Comparison of ENCODE assay signal across 10 cellular contexts in genomic region chr18:48944634-48945033, GRCh38. TPM values are rescaled to one million over a fixed set of nuclear protein-coding genes. Genes with fewer than 3 reads are reported as not detected.
DNase-seq lines count a peak whose midpoint lies in the region; ATAC-seq, FAIRE-seq and TF ChIP-seq lines count a peak whose summit lies in the region.
"Had no signal": no experiment of that assay in that cellular context is flagged by ENCODE, and none has a peak within 500 bp of the region (broad histone marks: within the 10 kb centered on the region; RNA-seq: fewer than 3 reads in every experiment).

No MANE protein-coding gene starts in this region.

- TF ChIP-seq CTCF in keratinocyte (optimal IDR thresholded peaks at IDR 0.05 in 1 of 3, IDR thresholded peaks at IDR 0.05 in 1 of 3, conservative IDR thresholded peaks at IDR 0.05 in 1 of 3; ENCODE audit: extremely low read depth in 1 of 3, insufficient read depth in 2 of 3, low read length in 3 of 3) (no peak), smooth muscle cell (IDR thresholded peaks at IDR 0.05; ENCODE audit: borderline replicate concordance, insufficient read depth, poor library complexity, severe bottlenecking) (no peak), foreskin fibroblast (IDR thresholded peaks at IDR 0.05; ENCODE audit: low read depth, low read length) (no peak)

- DNase-seq in T-helper 1 cell (no peak), T-helper 17 cell (no peak), keratinocyte (ENCODE audit: low read depth, low spot score) (no peak), smooth muscle cell (lab: John Stamatoyannopoulos, UW; ENCODE audit: unreplicated experiment) (no peak), foreskin fibroblast (no peak), left colon (no peak), DMS79 treated with DMSO at 0.1 percent for 48 hours (lab: John Stamatoyannopoulos, UW) (no peak)
- DNase-seq: GOT3 had no signal

- H3K79me2 ChIP-seq in keratinocyte (ENCODE audit: control insufficient read depth, insufficient read depth, low read length) = peaks cover 90% of the 10 kb centered on the region
- H3K79me2 ChIP-seq in smooth muscle cell (ENCODE audit: low read depth) = peaks cover 98% of the 10 kb centered on the region

- FAIRE-seq in keratinocyte (lab: Jason Lieb, UNC) = peak; percentile 5

- H3K27ac Mint-ChIP-seq in T-helper 1 cell treated with Interleukin-12 subunit alpha and Interleukin-12 subunit beta and Interleukin-4 antibody, amounts not matched to agents 30 μg/mL and 1 μg/mL, for 36 hours = peak overlapping the region; percentile 56
- H3K27ac Mint-ChIP-seq in T-helper 17 cell = peak overlapping the region; percentile 98

- dilution Hi-C loops in keratinocyte (cut with MboI; ENCODE audit: extremely low pct_ligation_motif_present, low sequenced_read_pairs) = no loop called here

- H3K4me3 ChIP-seq in keratinocyte (ENCODE audit: control insufficient read depth in 2 of 3, extremely low read depth in 1 of 3, insufficient read depth in 2 of 3, low read depth in 1 of 3, low read length in 3 of 3) (peak overlapping the region in 2 of 3 experiments; percentile 5 to 11), smooth muscle cell (peak overlapping the region; percentile 97), foreskin fibroblast (ENCODE audit: low read depth in 1 of 2, low read length in 2 of 2) (no peak overlapping the region)

- H3K4me1 Mint-ChIP-seq in T-helper 1 cell treated with Interleukin-12 subunit alpha and Interleukin-12 subunit beta and Interleukin-4 antibody, amounts not matched to agents 30 μg/mL and 1 μg/mL, for 36 hours (ENCODE audit: low read depth) = peaks cover 86% of the 10 kb centered on the region
- H3K4me1 Mint-ChIP-seq in T-helper 17 cell = peaks cover 76% of the 10 kb centered on the region

- H3K27me3 Mint-ChIP-seq in T-helper 1 cell treated with Interleukin-12 subunit alpha and Interleukin-12 subunit beta and Interleukin-4 antibody, amounts not matched to agents 30 μg/mL and 1 μg/mL, for 36 hours (ENCODE audit: low read depth) = no peaks in the 10 kb centered on the region
- H3K27me3 Mint-ChIP-seq in T-helper 17 cell = no peaks in the 10 kb centered on the region

- intact Hi-C loops in left colon (cut with DNase I, micrococcal nuclease) = no loop called here

- H3K9me3 Mint-ChIP-seq in T-helper 1 cell treated with Interleukin-12 subunit alpha and Interleukin-12 subunit beta and Interleukin-4 antibody, amounts not matched to agents 30 μg/mL and 1 μg/mL, for 36 hours = no peaks in the 10 kb centered on the region

- peak overlapping the region; percentile 3 for H3K9ac ChIP-seq in keratinocyte (ENCODE audit: control insufficient read depth, extremely low read depth, insufficient read depth, low read length)
- H3K9ac ChIP-seq in smooth muscle cell (ENCODE audit: low read depth) = peak overlapping the region; percentile 100

- H3K27me3 ChIP-seq in keratinocyte (ENCODE audit: control insufficient read depth, extremely low read depth, insufficient read depth, low read length) (no peaks in the 10 kb centered on the region), smooth muscle cell (ENCODE audit: low read depth) (no peaks in the 10 kb centered on the region)

- H3K36me3 Mint-ChIP-seq in T-helper 1 cell treated with Interleukin-12 subunit alpha and Interleukin-12 subunit beta and Interleukin-4 antibody, amounts not matched to agents 30 μg/mL and 1 μg/mL, for 36 hours (ENCODE audit: low read depth) = peaks cover 75% of the 10 kb centered on the region
- H3K36me3 Mint-ChIP-seq in T-helper 17 cell (ENCODE audit: low read depth) = peaks cover 9% of the 10 kb centered on the region

- ATAC-seq in T-helper 17 cell (no peak), left colon (no peak)
- ATAC-seq: sciatic nerve had no signal

- no peak overlapping the region for H2AFZ ChIP-seq in keratinocyte (ENCODE audit: control insufficient read depth, low read length)
- H2AFZ ChIP-seq in smooth muscle cell (ENCODE audit: low read depth) = no peak overlapping the region

- peaks cover 17% of the 10 kb centered on the region in 2 experiments for H3K36me3 ChIP-seq in keratinocyte (ENCODE audit: control insufficient read depth in 2 of 2, extremely low read depth in 1 of 2, insufficient read depth in 2 of 2, low read length in 2 of 2)
- H3K36me3 ChIP-seq in smooth muscle cell (ENCODE audit: low read depth) = no peaks in the 10 kb centered on the region

- H3K27ac ChIP-seq in keratinocyte (ENCODE audit: control insufficient read depth, insufficient read depth, low read length) (peak overlapping the region; percentile 71), smooth muscle cell (ENCODE audit: low read depth) (peak overlapping the region; percentile 100)

- H4K20me1 ChIP-seq in keratinocyte (ENCODE audit: control insufficient read depth, extremely low read depth, insufficient read depth, low read length) (peaks cover 13% of the 10 kb centered on the region), smooth muscle cell (ENCODE audit: low read depth) (peaks cover 98% of the 10 kb centered on the region)

- peak overlapping the region; percentile 65 for H3K4me3 Mint-ChIP-seq in T-helper 1 cell treated with Interleukin-12 subunit alpha and Interleukin-12 subunit beta and Interleukin-4 antibody, amounts not matched to agents 30 μg/mL and 1 μg/mL, for 36 hours
- peak overlapping the region; percentile 75 for H3K4me3 Mint-ChIP-seq in T-helper 17 cell

- 11% methylated on average over 7 of the region's 7 CpGs for WGBS in smooth muscle cell (ENCODE audit: low lambda C conversion rate)

- H3K4me2 ChIP-seq in keratinocyte (ENCODE audit: control insufficient read depth, extremely low read depth, insufficient read depth, low read depth, low read length) (peak overlapping the region; percentile 69), smooth muscle cell (peak overlapping the region; percentile 91)

- peaks cover 5% of the 10 kb centered on the region for H3K9me1 ChIP-seq in keratinocyte (ENCODE audit: control insufficient read depth, extremely low read depth, insufficient read depth, low read length)

- H3F3A ChIP-seq in smooth muscle cell (ENCODE audit: low read depth) = peaks cover 71% of the 10 kb centered on the region

- no peaks in the 10 kb centered on the region for H3K9me3 ChIP-seq in T-helper 17 cell (ENCODE audit: control insufficient read depth, low read length, poor library complexity, severe bottlenecking)
- H3K9me3 ChIP-seq in keratinocyte (ENCODE audit: control insufficient read depth, low read depth, low read length) = no peaks in the 10 kb centered on the region
- H3K9me3 ChIP-seq in smooth muscle cell (replicated peaks; ENCODE audit: low read depth) = no peaks in the 10 kb centered on the region

- H3K4me1 ChIP-seq in keratinocyte (ENCODE audit: control insufficient read depth, extremely low read depth, insufficient read depth, low read length) = peaks cover 83% of the 10 kb centered on the region
- H3K4me1 ChIP-seq in smooth muscle cell (ENCODE audit: low read depth) = peaks cover 44% of the 10 kb centered on the region

RNA-seq across cellular contexts. Expression of gene SMAD7, which starts 6.1 kb away (rescaled TPM):
- total RNA-seq in T-helper 17 cell = 100 to 1,000 TPM; 161 to 181 TPM
- polyA plus RNA-seq in keratinocyte = 9.5 to 12.2 TPM (median 10.7 TPM) in 3 replicates
- polyA plus RNA-seq in keratinocyte (2011; ENCODE audit: low read depth) = 11.9 TPM
- 4.7 and 4.9 TPM in 2 replicates for polyA plus RNA-seq in keratinocyte (2011; cell fraction: cytosol; rRNA removed)
- polyA plus RNA-seq in keratinocyte (2011; cell fraction: nucleus; rRNA removed) = 21.0 and 21.4 TPM in 2 replicates
- 7.5 and 10.4 TPM in 2 replicates for polyA plus RNA-seq in keratinocyte (2012; ENCODE audit: low replicate concordance)
- 16.0 to 44.2 TPM (median 24.0 TPM) in 3 replicates for polyA minus RNA-seq in keratinocyte
- 15.0 TPM for polyA minus RNA-seq in keratinocyte (2011; cell fraction: cytosol; rRNA and poly(A)+ RNA removed)
- polyA minus RNA-seq in keratinocyte (2011; cell fraction: nucleus; rRNA and poly(A)+ RNA removed) = 19.5 and 21.6 TPM in 2 replicates
- 114 and 142 TPM in 2 replicates for total RNA-seq in smooth muscle cell
- 134 and 136 TPM in 2 replicates for polyA plus RNA-seq in smooth muscle cell
- 10 to 100 TPM; 36.4 to 50.0 TPM for total RNA-seq in left colon

Comparison
In these comparisons a context has a peak if more than half of its experiments do, and no peak if none do; other contexts are left out.
1. H3K4me3 ChIP-seq: peak in keratinocyte (2 of 3) and smooth muscle cell (single experiment); none in foreskin fibroblast (0 of 2).